21 cellular contexts compared by ENCODE assay signal in the genomic region with DNA sequence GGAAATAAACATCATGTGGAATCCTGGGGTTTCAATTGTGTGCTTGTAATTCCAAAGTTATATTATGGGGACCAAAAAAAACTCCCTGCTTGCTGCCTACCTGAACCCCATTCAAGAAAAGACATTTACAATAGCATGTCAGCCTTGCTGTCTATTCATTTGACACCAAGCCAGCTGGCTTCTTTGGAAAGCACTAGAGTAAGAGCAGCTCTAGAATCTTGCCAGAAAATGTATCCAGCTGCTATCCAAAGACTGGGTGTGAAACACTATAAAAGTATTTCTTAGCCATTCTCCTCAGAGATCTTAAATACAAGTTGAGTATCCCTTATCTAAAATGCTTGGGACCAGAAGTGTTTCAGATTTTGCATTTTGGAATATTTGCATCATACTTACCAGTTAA.
"Had no signal": no experiment of that assay in that cellular context is flagged by ENCODE, and none has a peak within 500 bp of the region (broad histone marks: within the 10 kb centered on the region; RNA-seq: fewer than 3 reads in every experiment).

No MANE protein-coding gene starts in this region.

- DNase-seq: activated CD4-positive, alpha-beta T cell treated with anti-CD3 and anti-CD28 coated beads for 4 hours; activated CD8-positive, alpha-beta memory T cell treated with anti-CD3 and anti-CD28 coated beads, Interleukin-2, amount 50 U/mL, for 4 hours; activated CD8-positive, alpha-beta T cell treated with anti-CD3 and anti-CD28 coated beads for 36 hours; activated effector memory CD4-positive, alpha-beta T cell treated with Interleukin-2 at 50 U/mL for 16 hours; activated naive CD4-positive, alpha-beta T cell; activated T-cell treated with anti-CD3 and anti-CD28 coated beads, Interleukin-2, amount 50 U/mL, for 24 hours; aorta; body of pancreas; Karpas-422; NCI-H1105 treated with DMSO at 0.1 percent for 48 hours; NCI-H1436 treated with DMSO at 0.1 percent for 48 hours; NCI-H187; NCI-H2081 treated with DMSO at 0.1 percent for 48 hours; NCI-H2171; NCI-H2227 treated with DMSO at 0.1 percent for 48 hours; NCI-H446 treated with DMSO at 0.1 percent for 48 hours; NCI-H526; NCI-H774; T-cell; WERI-Rb-1 had no signal

- H3K4me1 ChIP-seq: body of pancreas had no signal

- ATAC-seq: activated CD8-positive, alpha-beta T cell treated with anti-CD3 and anti-CD28 coated beads for 36 hours; body of pancreas; T-cell had no signal

- H3K4me3 ChIP-seq: body of pancreas, SK-N-MC had no signal

- H3K27me3 ChIP-seq: body of pancreas had no signal

- H3K27ac ChIP-seq: body of pancreas, SK-N-MC, WERI-Rb-1 had no signal

- H3K9me3 ChIP-seq: body of pancreas had no signal
